In the genomic region with DNA sequence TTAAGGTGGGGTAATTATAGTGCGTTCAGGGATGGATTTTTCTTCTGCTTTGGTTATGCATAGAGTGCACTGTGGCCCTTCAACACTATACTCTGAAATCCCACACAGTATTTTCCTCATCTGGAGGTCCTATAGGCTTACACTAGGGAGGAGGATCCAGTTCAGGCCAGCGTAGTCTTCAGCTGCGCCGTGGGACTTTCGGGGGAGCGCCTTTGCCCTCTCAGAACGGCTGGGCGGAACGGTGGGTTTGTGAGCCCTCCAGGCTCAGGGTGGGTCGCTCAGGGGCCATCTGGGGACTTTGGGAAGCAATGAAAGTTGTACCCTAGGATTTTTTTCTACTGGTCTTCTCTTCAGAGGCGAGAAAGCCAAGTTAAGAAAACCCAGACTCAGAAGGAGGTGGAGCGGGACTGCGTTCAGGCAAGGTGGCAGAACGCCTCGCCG, we compare ENCODE assay signal across 8 cellular contexts. TPM values are rescaled to one million over a fixed set of nuclear protein-coding genes. Genes with fewer than 3 reads are reported as not detected.
DNase-seq lines count a peak whose midpoint lies in the region; ATAC-seq and TF ChIP-seq lines count a peak whose summit lies in the region.

No MANE protein-coding gene starts in this region.

- H3K9me3 Mint-ChIP-seq in nephron, result no peaks in the 10 kb centered on the region

- no peaks in the 10 kb centered on the region for H3K36me3 ChIP-seq in HUES6 (ENCODE audit: control insufficient read depth, insufficient read depth, low read length)
- H3K36me3 ChIP-seq in esophagus (ENCODE audit: control insufficient read depth in 2 of 2, insufficient read depth in 2 of 2, low read length in 1 of 2), result no peaks in the 10 kb centered on the region

- no peaks in the 10 kb centered on the region for H3K27me3 Mint-ChIP-seq in nephron (ENCODE audit: low read depth)

- H3K4me3 Mint-ChIP-seq in nephron, result peak overlapping the region; percentile 92 to 96 (median 94)

- H3K9me3 ChIP-seq in HUES6 (ENCODE audit: control insufficient read depth, insufficient read depth, low read depth, low read length) (no peaks in the 10 kb centered on the region), esophagus (ENCODE audit: control insufficient read depth in 2 of 2, insufficient read depth in 1 of 2, low read depth in 1 of 2, low read length in 1 of 2) (no peaks in the 10 kb centered on the region)

- H3K27me3 ChIP-seq in HUES6 (ENCODE audit: control insufficient read depth, insufficient read depth, low read length) (no peaks in the 10 kb centered on the region), esophagus (ENCODE audit: control insufficient read depth in 1 of 2, insufficient read depth in 2 of 2, low read length in 2 of 2) (no peaks in the 10 kb centered on the region)

- peak; percentile 45 for ATAC-seq in GM21528 (IDR thresholded peaks at IDR 0.05; ENCODE audit: low FRiP score, unreplicated experiment)

- H3K4me1 ChIP-seq in HUES6 (ENCODE audit: control insufficient read depth, insufficient read depth, low read length), result no peaks in the 10 kb centered on the region; the same call in 1 of the 2 replicates
- H3K4me1 ChIP-seq in esophagus (ENCODE audit: control insufficient read depth in 2 of 2, insufficient read depth in 2 of 2, low read length in 1 of 2), result no peaks in the 10 kb centered on the region

- H3K27ac ChIP-seq in HUES6 (ENCODE audit: low read depth, low read length), result peak overlapping the region; percentile 74; the same call in 1 of the 2 replicates
- H3K27ac ChIP-seq in esophagus (ENCODE audit: low read depth in 2 of 2, low read length in 1 of 2), result peak overlapping the region; percentile 98 to 100

- H3K27ac Mint-ChIP-seq in nephron, result peak overlapping the region; percentile 97 to 99 (median 99)

- DNase-seq in NCI-H345 (lab: John Stamatoyannopoulos, UW) (peak; percentile 36), NCI-H345 treated with DMSO at 0.1 percent for 48 hours (lab: John Stamatoyannopoulos, UW; ENCODE audit: unreplicated experiment) (no peak), SW 1271 (lab: John Stamatoyannopoulos, UW) (peak; percentile 45 to 85)
- no peak for DNase-seq in activated effector memory CD4-positive, alpha-beta T cell treated with Interleukin-2 at 50 U/mL for 16 hours

- no peaks in the 10 kb centered on the region for H3K36me3 Mint-ChIP-seq in nephron (ENCODE audit: low read depth)

- H3K9ac ChIP-seq in HUES6 (ENCODE audit: low read length), result peak overlapping the region; percentile 83

- WGBS in esophagus, 2 donors, result 0% methylated on average over 14 to 16 of the region's 16 CpGs

- TF ChIP-seq CTCF in nephron (IDR thresholded peaks at IDR 0.05; ENCODE audit: unreplicated experiment in 3 of 3), result no peak

- H3K4me1 Mint-ChIP-seq in nephron, result peaks cover 18% of the 10 kb centered on the region

- H3K4me3 ChIP-seq in HUES6 (ENCODE audit: low read depth, low read length) (peak overlapping the region; percentile 90), esophagus (ENCODE audit: low read depth in 1 of 2, low read length in 2 of 2) (peak overlapping the region; percentile 56 to 64)

RNA-seq across cellular contexts. Expression of gene VPS26A, which starts 0.7 kb away (rescaled TPM):
- 10 to 100 TPM; 25.5 to 33.1 TPM for polyA plus RNA-seq in esophagus

RNA-seq across cellular contexts. Expression of gene SRGN, which starts 35.4 kb away (rescaled TPM):
- 10 to 100 TPM in 1 of 2 donors, 1 to 10 TPM in 1; 7.3 to 14.9 TPM for polyA plus RNA-seq in esophagus

RNA-seq across cellular contexts. Expression of gene SUPV3L1, which starts 56.7 kb away (rescaled TPM):
- polyA plus RNA-seq in esophagus, result 10 to 100 TPM; 23.6 to 40.1 TPM

Comparison
In these comparisons a context has a peak if more than half of its experiments do, and no peak if none do; other contexts are left out.
1. DNase-seq: peak in NCI-H345 (single experiment) and SW 1271 (2 of 2); none in NCI-H345 treated with DMSO at 0.1 percent for 48 hours (single experiment) and activated effector memory CD4-positive, alpha-beta T cell treated with Interleukin-2 at 50 U/mL for 16 hours (single experiment).